9 cellular contexts compared by ENCODE assay signal in the genomic region with DNA sequence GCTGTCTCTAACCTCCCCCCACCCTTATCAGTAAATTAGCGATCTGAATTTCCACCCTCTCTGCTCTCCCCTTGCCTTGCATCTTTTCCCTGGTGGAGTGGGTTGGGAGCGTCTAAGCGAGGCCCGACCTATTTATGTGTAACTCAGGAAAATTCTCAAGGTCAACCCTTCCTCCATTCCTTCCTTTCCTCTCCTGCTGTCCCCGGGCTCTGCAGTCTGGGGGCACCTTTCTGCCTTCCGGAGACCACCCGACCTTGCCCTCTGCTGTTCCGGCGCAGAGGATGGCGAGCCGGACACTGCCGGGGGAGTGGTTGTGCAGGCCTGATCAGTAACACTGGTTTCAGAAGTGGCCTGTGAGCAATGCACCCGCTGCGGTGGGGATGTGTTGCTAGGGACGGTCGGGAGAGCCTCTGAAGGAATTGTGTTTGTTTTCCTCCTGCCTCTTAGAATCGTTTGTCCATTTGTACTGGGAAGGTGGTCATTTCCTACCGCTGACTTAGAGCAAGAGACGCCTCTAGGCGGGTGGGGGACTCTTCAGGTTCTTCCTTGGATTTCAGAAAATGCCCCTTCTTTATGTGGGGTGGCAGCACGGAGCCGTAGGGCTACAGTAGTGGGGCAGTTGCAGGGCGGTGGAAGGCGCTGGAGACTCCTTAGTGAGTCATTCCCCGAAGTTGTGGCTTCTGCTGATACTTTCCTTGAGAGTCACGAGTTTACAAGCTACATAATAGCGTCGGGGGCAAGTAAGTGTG. TPM values are rescaled to one million over a fixed set of nuclear protein-coding genes. Genes with fewer than 3 reads are reported as not detected.
DNase-seq lines count a peak whose midpoint lies in the region; ATAC-seq and TF ChIP-seq lines count a peak whose summit lies in the region.
"Had no signal": no experiment of that assay in that cellular context is flagged by ENCODE, and none has a peak within 500 bp of the region (broad histone marks: within the 10 kb centered on the region; RNA-seq: fewer than 3 reads in every experiment).

No MANE protein-coding gene starts in this region.

- no peaks in the 10 kb centered on the region for H3K36me3 Mint-ChIP-seq in natural killer cell

- no peak overlapping the region for H3K4me3 Mint-ChIP-seq in natural killer cell
- H3K4me3 Mint-ChIP-seq: IgD-negative memory B cell had no signal

- peak; percentile 24 for ATAC-seq in GM18498 (IDR thresholded peaks at IDR 0.05; ENCODE audit: unreplicated experiment)
- peak; percentile 35 for ATAC-seq in HG02943 (IDR thresholded peaks at IDR 0.05; ENCODE audit: low read depth, unreplicated experiment)
- peak in 2 of 3 donors; percentile 3 to 8 for ATAC-seq in natural killer cell

- no peak for TF ChIP-seq CTCF in natural killer cell (IDR thresholded peaks at IDR 0.05)

- no peaks in the 10 kb centered on the region for H3K9me3 Mint-ChIP-seq in natural killer cell
- H3K9me3 Mint-ChIP-seq: IgD-negative memory B cell had no signal

- H3K4me1 Mint-ChIP-seq in natural killer cell = peaks cover 0 to 19% of the 10 kb centered on the region in 2 donors

- intact Hi-C loops in natural killer cell (cut with micrococcal nuclease) = loop anchor here (1.0 to 2.0 kb wide), 3 partner anchors 33 to 137 kb away; partner anchors contain the start of genes ALDH9A1 and TMCO1

- no peak overlapping the region for H3K27ac Mint-ChIP-seq in natural killer cell
- H3K27ac Mint-ChIP-seq: IgD-negative memory B cell had no signal

- peak overlapping the region; percentile 81 for H3K27ac ChIP-seq in temporal lobe (ENCODE audit: low read depth, low read length)

- DNase-seq in ACHN = peak; percentile 91
- peak; percentile 80 for DNase-seq in NCI-H748 treated with DMSO at 0.1 percent for 48 hours (lab: John Stamatoyannopoulos, UW)
- peak; percentile 26 for DNase-seq in activated T-cell treated with anti-CD3 and anti-CD28 coated beads for 24 hours (ENCODE audit: low read depth)
- DNase-seq in fibroblast of gingiva (ENCODE audit: low read depth) = peak; percentile 77
- peak; percentile 24 for DNase-seq in natural killer cell

- H3K27me3 Mint-ChIP-seq in natural killer cell (ENCODE audit: low read depth in 2 of 2) = no peaks in the 10 kb centered on the region

- in situ Hi-C loops in ACHN (cut with HindIII; ENCODE audit: low pct_ligation_motif_present, low pct_unique_long_range_greater_than_20kb, low sequenced_read_pairs) = no loop called here

RNA-seq across cellular contexts. Expression of gene MGST3, which starts 0.5 kb away (rescaled TPM):
- total RNA-seq in natural killer cell (10 to 100 TPM; 27.2 to 34.3 (median 29.0) TPM), temporal lobe (101 TPM)

Comparison
In these comparisons a context has a peak if more than half of its experiments do, and no peak if none do; other contexts are left out.
1. Peak in every context shown above with its lines: DNase-seq, ATAC-seq and H3K27ac ChIP-seq.
2. DNase-seq: peak in every context shown above with its lines; median percentile 91 in ACHN; 80 in NCI-H748 treated with DMSO at 0.1 percent for 48 hours; 77 in fibroblast of gingiva; 26 in activated T-cell treated with anti-CD3 and anti-CD28 coated beads for 24 hours; 24 in natural killer cell.